19 cellular contexts compared by ENCODE assay signal in the genomic region with DNA sequence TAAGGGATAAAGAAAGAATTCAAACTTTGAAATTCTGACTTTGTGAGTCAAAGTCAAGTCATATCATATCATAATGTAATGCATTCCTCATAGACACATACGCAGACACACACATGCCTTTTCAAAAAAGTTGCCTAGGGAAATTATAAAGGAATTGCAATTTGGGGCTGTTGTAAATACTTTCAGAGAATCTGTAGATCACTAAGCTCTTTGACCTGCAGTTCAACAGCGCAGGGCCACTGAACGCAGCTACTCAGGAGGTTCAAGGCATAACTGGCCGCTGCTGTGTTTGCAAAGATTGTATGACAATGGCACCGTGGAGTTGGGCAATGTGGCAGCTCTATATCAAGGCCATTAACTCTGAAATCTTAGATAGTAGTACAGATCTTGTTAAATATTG.
DNase-seq lines count a peak whose midpoint lies in the region; ATAC-seq, FAIRE-seq and TF ChIP-seq lines count a peak whose summit lies in the region.
"Had no signal": no experiment of that assay in that cellular context is flagged by ENCODE, and none has a peak within 500 bp of the region (broad histone marks: within the 10 kb centered on the region; RNA-seq: fewer than 3 reads in every experiment).

No MANE protein-coding gene starts in this region.

- H3K4me3 ChIP-seq in astrocyte (ENCODE audit: insufficient read depth, low read depth, low read length) (no peak overlapping the region), hepatocyte (no peak overlapping the region), small intestine (ENCODE audit: low read depth in 1 of 2, low read length in 2 of 2) (no peak overlapping the region), gastroesophageal sphincter (no peak overlapping the region)
- H3K4me3 ChIP-seq: K562, upper lobe of right lung had no signal

- H3K4me1 ChIP-seq in astrocyte (ENCODE audit: insufficient read depth, low read length) (peaks cover 23% of the 10 kb centered on the region), hepatocyte (ENCODE audit: insufficient read depth) (peaks cover 24% of the 10 kb centered on the region), small intestine (ENCODE audit: control insufficient read depth in 2 of 2, insufficient read depth in 1 of 2, low read depth in 1 of 2, low read length in 1 of 2) (no peaks in the 10 kb centered on the region), gastroesophageal sphincter (peaks cover 0 to 23% (median 0%) of the 10 kb centered on the region in 3 donors)

- peaks cover 59% of the 10 kb centered on the region for H3K4me1 Mint-ChIP-seq in astrocyte (ENCODE audit: low read depth, unreplicated experiment)
- H3K4me1 Mint-ChIP-seq: neural crest cell had no signal

- H3K36me3 Mint-ChIP-seq in astrocyte (ENCODE audit: low read depth, unreplicated experiment) = no peaks in the 10 kb centered on the region

- H3K79me2 ChIP-seq in astrocyte (ENCODE audit: insufficient read depth, low read length) (no peaks in the 10 kb centered on the region), hepatocyte (no peaks in the 10 kb centered on the region)

- FAIRE-seq in astrocyte (lab: Jason Lieb, UNC) (peak; percentile 55), small intestine (lab: Jason Lieb, UNC) (no peak)
- FAIRE-seq: GM18507 had no signal

- no peak overlapping the region for H2AFZ ChIP-seq in astrocyte (ENCODE audit: low read depth, low read length)
- no peak overlapping the region for H2AFZ ChIP-seq in hepatocyte

- no peak for TF ChIP-seq CTCF in astrocyte (IDR thresholded peaks at IDR 0.05; ENCODE audit: insufficient read depth, low read depth, low read length)
- TF ChIP-seq CTCF in hepatocyte (IDR thresholded peaks at IDR 0.05; ENCODE audit: poor library complexity) = no peak
- no peak for TF ChIP-seq CTCF in gastroesophageal sphincter (IDR thresholded peaks at IDR 0.05)

- H3K36me3 ChIP-seq in astrocyte (ENCODE audit: insufficient read depth, low read length) (no peaks in the 10 kb centered on the region), hepatocyte (replicated peaks; ENCODE audit: insufficient read depth, low read depth) (no peaks in the 10 kb centered on the region), small intestine (ENCODE audit: control insufficient read depth in 2 of 2, insufficient read depth in 2 of 2, low read length in 2 of 2) (no peaks in the 10 kb centered on the region), gastroesophageal sphincter (no peaks in the 10 kb centered on the region)
- H3K36me3 ChIP-seq: upper lobe of right lung had no signal

- 27% methylated on average over 5 of the region's 5 CpGs for WGBS in hepatocyte (ENCODE audit: low lambda C conversion rate, missing lambda C conversion rate)
- WGBS in small intestine, 3 donors = 41 to 72% (median 63%) methylated on average over 5 of the region's 5 CpGs
- WGBS in gastroesophageal sphincter (ENCODE audit: low coverage in 1 of 2), 2 donors = 88 to 96% methylated on average over 5 of the region's 5 CpGs

- DNase-seq in HS-27A (ENCODE audit: low read depth) (peak; percentile 74), astrocyte (ENCODE audit: low read depth) (no peak), hepatocyte (ENCODE audit: low spot score) (no peak), small intestine (peak; percentile 7)
- DNase-seq in activated T-cell treated with anti-CD3 and anti-CD28 coated beads, Interleukin-2, amount 50 U/mL, for 48 hours = no peak
- DNase-seq: activated CD8-positive, alpha-beta memory T cell treated with anti-CD3 and anti-CD28 coated beads, Interleukin-2, amount 50 U/mL, for 48 hours; activated gamma-delta T cell treated with Interleukin-2 at 50 U/mL for 16 hours; glutamatergic neuron; NCI-H1436 treated with DMSO at 0.1 percent for 48 hours; SIG-M5; stimulated activated CD4-positive, alpha-beta T cell treated with anti-CD3 and anti-CD28 coated beads, Interleukin-4, amount 100 ng/mL, for 4 hours; T-helper 1 cell; upper lobe of right lung had no signal

- no peaks in the 10 kb centered on the region for H3K9me2 ChIP-seq in hepatocyte (replicated peaks; ENCODE audit: insufficient read depth)

- H3K9me3 ChIP-seq in astrocyte (ENCODE audit: insufficient read depth, low read depth, low read length) = no peaks in the 10 kb centered on the region
- H3K9me3 ChIP-seq in hepatocyte (ENCODE audit: low read depth) = no peaks in the 10 kb centered on the region
- no peaks in the 10 kb centered on the region for H3K9me3 ChIP-seq in small intestine (ENCODE audit: control insufficient read depth, low read depth)
- no peaks in the 10 kb centered on the region for H3K9me3 ChIP-seq in gastroesophageal sphincter
- H3K9me3 ChIP-seq: upper lobe of right lung had no signal

- H3K27ac ChIP-seq in astrocyte (ENCODE audit: low read depth, low read length) (no peak overlapping the region), hepatocyte (peak overlapping the region; percentile 71), small intestine (ENCODE audit: low read depth in 1 of 2, low read length in 1 of 2) (no peak overlapping the region), gastroesophageal sphincter (peak overlapping the region in 1 of 4 donors; percentile 61)
- H3K27ac ChIP-seq: HL-60, upper lobe of right lung had no signal

- no peaks in the 10 kb centered on the region for H3K27me3 Mint-ChIP-seq in astrocyte (ENCODE audit: low read depth, unreplicated experiment)

- H3K4me2 ChIP-seq in astrocyte (ENCODE audit: low read length) = no peak overlapping the region
- peak overlapping the region; percentile 51 for H3K4me2 ChIP-seq in hepatocyte

- ATAC-seq in GM19023 (IDR thresholded peaks at IDR 0.05; ENCODE audit: unreplicated experiment) (no peak), gastroesophageal sphincter (no peak)

- H3K4me3 Mint-ChIP-seq in astrocyte (ENCODE audit: unreplicated experiment) = no peak overlapping the region
- H3K4me3 Mint-ChIP-seq: neural crest cell had no signal

- H4K20me1 ChIP-seq in astrocyte (ENCODE audit: insufficient read depth, low read length) (no peaks in the 10 kb centered on the region), hepatocyte (ENCODE audit: insufficient read depth, poor library complexity, severe bottlenecking) (no peaks in the 10 kb centered on the region)

- TF ChIP-seq EP300 in gastroesophageal sphincter (IDR thresholded peaks at IDR 0.05) = no peak

- peaks cover 2% of the 10 kb centered on the region for H3K9me3 Mint-ChIP-seq in astrocyte (ENCODE audit: unreplicated experiment)

- TF ChIP-seq POLR2A in gastroesophageal sphincter (IDR thresholded peaks at IDR 0.05) = no peak

- H3K9ac ChIP-seq in astrocyte (ENCODE audit: low read length) = no peak overlapping the region

- no peak overlapping the region for H3K27ac Mint-ChIP-seq in astrocyte (ENCODE audit: unreplicated experiment)

- H3K27me3 ChIP-seq in astrocyte (ENCODE audit: insufficient read depth, low read length) (peaks cover 28% of the 10 kb centered on the region), hepatocyte (no peaks in the 10 kb centered on the region), small intestine (ENCODE audit: control insufficient read depth in 2 of 2, insufficient read depth in 2 of 2, low read length in 2 of 2) (no peaks in the 10 kb centered on the region), gastroesophageal sphincter (no peaks in the 10 kb centered on the region)
- H3K27me3 ChIP-seq: upper lobe of right lung had no signal

Comparison
In these comparisons a context has a peak if more than half of its experiments do, and no peak if none do; other contexts are left out.
1. DNase-seq: peak in HS-27A (single experiment) and small intestine (single experiment); none in astrocyte (single experiment), hepatocyte (single experiment) and activated T-cell treated with anti-CD3 and anti-CD28 coated beads, Interleukin-2, amount 50 U/mL, for 48 hours (0 of 2).